Comparison of ENCODE assay signal across 34 cellular contexts in genomic region chr4:140349816-140350215, GRCh38.
"Had no signal": no experiment of that assay in that cellular context is flagged by ENCODE, and none has a peak within 500 bp of the region (broad histone marks: within the 10 kb centered on the region; RNA-seq: fewer than 3 reads in every experiment).

No MANE protein-coding gene starts in this region.

- H3K36me3 Mint-ChIP-seq: activated CD8-positive, alpha-beta memory T cell treated with anti-CD3 and anti-CD28 coated beads, Interleukin-2, amount 10 ng/mL, durations not matched to agents 7 days and 5 days; activated naive CD8-positive, alpha-beta T cell; brain had no signal

- H3K4me3 Mint-ChIP-seq: activated CD4-positive, alpha-beta memory T cell treated with anti-CD3 and anti-CD28 coated beads, Interleukin-2, amount 10 ng/mL, durations not matched to agents 7 days and 5 days; activated CD8-positive, alpha-beta memory T cell treated with anti-CD3 and anti-CD28 coated beads, Interleukin-2, amount 10 ng/mL, durations not matched to agents 7 days and 5 days; activated naive CD4-positive, alpha-beta T cell treated with anti-CD3 and anti-CD28 coated beads for 36 hours; activated naive CD8-positive, alpha-beta T cell; activated naive CD8-positive, alpha-beta T cell treated with anti-CD3 and anti-CD28 coated beads, Interleukin-2, amount 50 U/mL, for 24 hours; brain had no signal

- H3K27ac Mint-ChIP-seq: activated CD4-positive, alpha-beta memory T cell treated with anti-CD3 and anti-CD28 coated beads, Interleukin-2, amount 10 ng/mL, durations not matched to agents 7 days and 5 days; activated CD8-positive, alpha-beta memory T cell treated with anti-CD3 and anti-CD28 coated beads, Interleukin-2, amount 10 ng/mL, durations not matched to agents 7 days and 5 days; activated naive CD4-positive, alpha-beta T cell treated with anti-CD3 and anti-CD28 coated beads for 36 hours; activated naive CD8-positive, alpha-beta T cell; activated naive CD8-positive, alpha-beta T cell treated with anti-CD3 and anti-CD28 coated beads, Interleukin-2, amount 50 U/mL, for 24 hours had no signal

- H3K9me3 Mint-ChIP-seq: activated CD4-positive, alpha-beta memory T cell treated with anti-CD3 and anti-CD28 coated beads, Interleukin-2, amount 10 ng/mL, durations not matched to agents 7 days and 5 days; activated naive CD4-positive, alpha-beta T cell treated with anti-CD3 and anti-CD28 coated beads for 36 hours; activated naive CD8-positive, alpha-beta T cell treated with anti-CD3 and anti-CD28 coated beads, Interleukin-2, amount 50 U/mL, for 24 hours; brain had no signal

- ATAC-seq: activated CD8-positive, alpha-beta memory T cell treated with anti-CD3 and anti-CD28 coated beads, Interleukin-2, amount 10 ng/mL, durations not matched to agents 7 days and 5 days; activated naive CD8-positive, alpha-beta T cell treated with anti-CD3 and anti-CD28 coated beads, Interleukin-2, amount 50 U/mL, for 24 hours had no signal

- DNase-seq: activated CD4-positive, alpha-beta memory T cell treated with anti-CD3 and anti-CD28 coated beads, Interleukin-2, amount 10 ng/mL, durations not matched to agents 7 days and 5 days; activated CD4-positive, alpha-beta T cell treated with anti-CD3 and anti-CD28 coated beads for 1 hour; activated CD4-positive, alpha-beta T cell treated with anti-CD3 and anti-CD28 coated beads for 48 hours; activated CD4-positive, CD25-positive, alpha-beta regulatory T cell; activated CD8-positive, alpha-beta memory T cell treated with anti-CD3 and anti-CD28 coated beads for 24 hours; activated CD8-positive, alpha-beta memory T cell treated with anti-CD3 and anti-CD28 coated beads, Interleukin-2, amount 10 ng/mL, durations not matched to agents 7 days and 5 days; activated CD8-positive, alpha-beta memory T cell treated with anti-CD3 and anti-CD28 coated beads, Interleukin-2, amount 50 U/mL, for 48 hours; activated gamma-delta T cell treated with Interleukin-2 at 50 U/mL for 16 hours; activated naive CD4-positive, alpha-beta T cell treated with anti-CD3 and anti-CD28 coated beads for 36 hours; activated naive CD8-positive, alpha-beta T cell treated with anti-CD3 and anti-CD28 coated beads, Interleukin-2, amount 50 U/mL, for 24 hours; activated T-cell treated with anti-CD3 and anti-CD28 coated beads, Interleukin-2, amount 50 U/mL, for 48 hours; anterior cingulate cortex; caudate nucleus; cerebellar nuclear complex; Kasumi-1; KG1; MG63; NCI-H1048; NCI-H1105 treated with DMSO at 0.1 percent for 48 hours; NCI-H1436; NCI-H1694; NCI-H1930; NCI-H345; NCI-H524 treated with DMSO at 0.1 percent for 48 hours; NCI-H748 treated with DMSO at 0.1 percent for 48 hours; NK-92 treated with Interleukin-12 subunit alpha and Interleukin-12 subunit beta, amount 100 ng/mL, for 24 hours; OCI-M1; Right ventricle myocardium superior; SW 1271; T-helper 1 cell; T-helper 2 cell; T-helper 9 cell had no signal
